In genomic region chr15:40925863-40926658, GRCh38 we compare ENCODE assay signal across 9 cellular contexts. TPM values are rescaled to one million over a fixed set of nuclear protein-coding genes. Genes with fewer than 3 reads are reported as not detected.
DNase-seq lines count a peak whose midpoint lies in the region; ATAC-seq and TF ChIP-seq lines count a peak whose summit lies in the region.
"Had no signal": no experiment of that assay in that cellular context is flagged by ENCODE, and none has a peak within 500 bp of the region (broad histone marks: within the 10 kb centered on the region; RNA-seq: fewer than 3 reads in every experiment).

No MANE protein-coding gene starts in this region.

- no peak overlapping the region for H3K27ac ChIP-seq in PC-9
- no peak overlapping the region for H3K27ac ChIP-seq in esophagus muscularis mucosa (replicated peaks in 1 of 4)
- H3K27ac ChIP-seq: 22Rv1 had no signal

- peaks cover 34% of the 10 kb centered on the region for H3K4me1 Mint-ChIP-seq in progenitor cell of endocrine pancreas (ENCODE audit: low read depth)

- intact Hi-C loops in PC-9 (cut with micrococcal nuclease; ENCODE audit: unreplicated experiment): no loop called here
- intact Hi-C loops in esophagus muscularis mucosa (cut with DNase I): no loop called here

- H3K27me3 Mint-ChIP-seq in progenitor cell of endocrine pancreas: peaks cover 68% of the 10 kb centered on the region

- H3K4me3 ChIP-seq in PC-9 (peak overlapping the region; percentile 44; the same call in 1 of the 2 replicates), esophagus muscularis mucosa (peak overlapping the region; percentile 31 to 43 (median 31))

- peaks cover 29% of the 10 kb centered on the region for H3K27me3 ChIP-seq in PC-9 (ENCODE audit: insufficient read depth, low read depth)
- peaks cover 0 to 64% (median 50%) of the 10 kb centered on the region in 4 donors for H3K27me3 ChIP-seq in esophagus muscularis mucosa

- DNase-seq in DMS79 treated with DMSO at 0.1 percent for 48 hours (lab: John Stamatoyannopoulos, UW): peak; percentile 8
- no peak for DNase-seq in DMS79 (lab: John Stamatoyannopoulos, UW)
- peak in 1 of 2 experiments; percentile 40 for DNase-seq in PC-9
- DNase-seq in esophagus muscularis mucosa (ENCODE audit: extremely low spot score): no peak
- no peak for DNase-seq in progenitor cell of endocrine pancreas (ENCODE audit: low spot score, unreplicated experiment)
- no peak for DNase-seq in SHP77 treated with DMSO at 0.1 percent for 48 hours (lab: John Stamatoyannopoulos, UW)

- H3K9me2 ChIP-seq in PC-9 (ENCODE audit: insufficient read depth): no peaks in the 10 kb centered on the region

- CTCF ChIA-PET in PC-9 (lab: Charles Lee): interaction anchor here (0.6 kb wide), 1 partner anchor 324 kb away, joined by 6 read pairs; no protein-coding TSS in a partner anchor

- 0 out of 2 replicates have a peak overlapping the region, but pooled peaks have one; percentile 68 for H2AFZ ChIP-seq in PC-9

- no peaks in the 10 kb centered on the region for H3K9me3 Mint-ChIP-seq in progenitor cell of endocrine pancreas (ENCODE audit: low read depth)

- H3F3A ChIP-seq in PC-9 (ENCODE audit: insufficient read depth, low read depth): peaks cover 9% of the 10 kb centered on the region; the same call in 1 of the 2 replicates

- POLR2A ChIA-PET in PC-9 (lab: Charles Lee; ENCODE audit: unreplicated experiment): no interaction called here

- H3K36me3 Mint-ChIP-seq in progenitor cell of endocrine pancreas (ENCODE audit: insufficient read depth): no peaks in the 10 kb centered on the region

- no peak for TF ChIP-seq EP300 in esophagus muscularis mucosa (IDR thresholded peaks at IDR 0.05)

- 0 out of 2 replicates have a peak, but pooled peaks cover 6% of the 10 kb centered on the region for H3K4me1 ChIP-seq in PC-9 (replicated peaks; ENCODE audit: insufficient read depth)
- H3K4me1 ChIP-seq in esophagus muscularis mucosa: peaks cover 51 to 58% (median 56%) of the 10 kb centered on the region in 4 donors

- peak overlapping the region; percentile 76 for H3K4me2 ChIP-seq in PC-9

- no peak overlapping the region for H3K27ac Mint-ChIP-seq in progenitor cell of endocrine pancreas

- H3K9me3 ChIP-seq in PC-9 (ENCODE audit: insufficient read depth, low read depth) (no peaks in the 10 kb centered on the region), esophagus muscularis mucosa (no peaks in the 10 kb centered on the region)

- H3K36me3 ChIP-seq in PC-9 (ENCODE audit: low read depth) (no peaks in the 10 kb centered on the region), esophagus muscularis mucosa (no peaks in the 10 kb centered on the region)

- TF ChIP-seq POLR2A in esophagus muscularis mucosa (IDR thresholded peaks at IDR 0.05; ENCODE audit: low read depth): no peak

- H3K4me3 Mint-ChIP-seq in progenitor cell of endocrine pancreas (ENCODE audit: low read depth): peak overlapping the region; percentile 37

- ATAC-seq in HG02642 (IDR thresholded peaks at IDR 0.05; ENCODE audit: poor library complexity, unreplicated experiment): no peak
- no peak for ATAC-seq in HG03520 (IDR thresholded peaks at IDR 0.05; ENCODE audit: unreplicated experiment)

- 10% methylated on average over 26 of the region's 61 CpGs for WGBS in esophagus muscularis mucosa

- BruUV-seq in PC-9 (replicated peaks; lab: Mats Ljungman, UMichigan): no TSS peak

- no peaks in the 10 kb centered on the region for H3K79me2 ChIP-seq in PC-9 (ENCODE audit: low read depth)

- no peaks in the 10 kb centered on the region for H4K20me1 ChIP-seq in PC-9 (ENCODE audit: insufficient read depth)

- TF ChIP-seq CTCF in PC-9 (conservative IDR thresholded peaks at IDR 0.05) (no peak), esophagus muscularis mucosa (IDR thresholded peaks at IDR 0.05) (no peak), progenitor cell of endocrine pancreas (IDR thresholded peaks at IDR 0.05; ENCODE audit: unreplicated experiment) (no peak)

RNA-seq across cellular contexts. Expression of gene DLL4, which starts 3.1 kb away (rescaled TPM):
- total RNA-seq in PC-9 (2021) (0.48 and 0.55 TPM in 2 replicates), esophagus muscularis mucosa (10 to 100 TPM in 1 of 4 donors, 1 to 10 TPM in 3; 1.7 to 12.6 (median 7.5) TPM), progenitor cell of endocrine pancreas (6.2 and 6.5 TPM in 2 replicates)

RNA-seq across cellular contexts. Expression of gene CHAC1, which starts 27.2 kb away (rescaled TPM):
- 5.3 and 8.6 TPM in 2 replicates for total RNA-seq in PC-9 (2021)
- total RNA-seq in esophagus muscularis mucosa: 1 to 10 TPM in 3 of 4 donors, under 1 TPM in 1; 0.66 to 3.6 (median 1.3) TPM
- 14.4 and 18.1 TPM in 2 replicates for total RNA-seq in progenitor cell of endocrine pancreas

RNA-seq across cellular contexts. Expression of gene VPS18, which starts 31.8 kb away (rescaled TPM):
- 9.6 and 9.9 TPM in 2 replicates for total RNA-seq in PC-9 (2021)
- total RNA-seq in esophagus muscularis mucosa: 10 to 100 TPM; 28.7 to 36.6 (median 32.2) TPM
- 27.4 and 28.9 TPM in 2 replicates for total RNA-seq in progenitor cell of endocrine pancreas

RNA-seq across cellular contexts. Expression of gene RHOV, which starts 52.0 kb away (rescaled TPM):
- total RNA-seq in PC-9 (2021) (1.4 and 4.1 TPM in 2 replicates), esophagus muscularis mucosa (not detected), progenitor cell of endocrine pancreas (4.4 and 5.1 TPM in 2 replicates)
